20 cellular contexts compared by ENCODE assay signal in genomic region chr1:210525759-210526158, GRCh38.
DNase-seq lines count a peak whose midpoint lies in the region; ATAC-seq, FAIRE-seq and TF ChIP-seq lines count a peak whose summit lies in the region.
"Had no signal": no experiment of that assay in that cellular context is flagged by ENCODE, and none has a peak within 500 bp of the region (broad histone marks: within the 10 kb centered on the region; RNA-seq: fewer than 3 reads in every experiment).

No MANE protein-coding gene starts in this region.

- H4K8ac ChIP-seq in H1 (ENCODE audit: extremely low read depth, insufficient read depth, low read length), result peak overlapping the region; percentile 38

- no peaks in the 10 kb centered on the region for H3K9me3 ChIP-seq in cardiac muscle cell (ENCODE audit: low read depth)
- H3K9me3 ChIP-seq in heart left ventricle, result no peaks in the 10 kb centered on the region
- no peaks in the 10 kb centered on the region for H3K9me3 ChIP-seq in H1 (ENCODE audit: insufficient read depth in 2 of 2, low read depth in 1 of 2, low read length in 1 of 2)
- no peaks in the 10 kb centered on the region for H3K9me3 ChIP-seq in neural cell (ENCODE audit: low read length)
- H3K9me3 ChIP-seq: HAP-1 had no signal

- peaks cover 21% of the 10 kb centered on the region for H3K4me1 ChIP-seq in cardiac muscle cell (ENCODE audit: low read depth)
- H3K4me1 ChIP-seq in heart left ventricle, result peaks cover 0 to 11% (median 0%) of the 10 kb centered on the region in 12 donors
- peaks cover 0 to 3% (median 3%) of the 10 kb centered on the region in 4 experiments; a peak in 2 of 7 replicates for H3K4me1 ChIP-seq in H1 (replicated peaks in 1 of 4; ENCODE audit: control insufficient read depth in 3 of 4, insufficient read depth in 4 of 4, low read length in 3 of 4)
- H3K4me1 ChIP-seq: HAP-1 had no signal

- no peak overlapping the region for H3K14ac ChIP-seq in H1 (ENCODE audit: insufficient read length)

- no peak overlapping the region for H2BK15ac ChIP-seq in H1 (ENCODE audit: low read length)

- no peak overlapping the region for H3K4ac ChIP-seq in H1 (replicated peaks; ENCODE audit: insufficient read length, low read depth, low read length)

- H3K23ac ChIP-seq in H1 (ENCODE audit: insufficient read length), result no peak overlapping the region

- H3K9ac ChIP-seq in H1 (replicated peaks in 1 of 4; ENCODE audit: extremely low read depth in 1 of 4, low read depth in 3 of 4, low read length in 3 of 4) (no peak overlapping the region), neural cell (ENCODE audit: low read length) (no peak overlapping the region)
- H3K9ac ChIP-seq: GM23248, KMS-11 had no signal

- TF ChIP-seq CTCF in cardiac muscle cell (IDR thresholded peaks at IDR 0.05; ENCODE audit: low read depth, low read length) (no peak), heart left ventricle (IDR thresholded peaks at IDR 0.05) (no peak), H1 (IDR thresholded peaks at IDR 0.05; ENCODE audit: control extremely low read depth in 1 of 3, insufficient read depth in 1 of 3, low read depth in 1 of 3, low read length in 3 of 3) (no peak), neural cell (IDR thresholded peaks at IDR 0.05; ENCODE audit: poor library complexity, severe bottlenecking) (no peak)

- no peak for FAIRE-seq in H1 (lab: Jason Lieb, UNC)
- FAIRE-seq: D721Med, GM12892, GM19239 had no signal

- WGBS in heart left ventricle, 4 donors, result 73 to 82% (median 74%) methylated on average over 9 of the region's 9 CpGs
- WGBS in H1 (ENCODE audit: extremely low coverage in 1 of 2, insufficient coverage in 1 of 2, insufficient read length in 1 of 2, insufficient replicate concordance in 2 of 2, low coverage in 1 of 2, low lambda C conversion rate in 2 of 2, missing lambda C conversion rate in 1 of 2), 2 experiments, result 92% methylated on average over 9 of the region's 9 CpGs; no CpG with 5 or more reads in 1 of the 2 experiments

- H2BK20ac ChIP-seq in H1 (ENCODE audit: low read length), result 0 out of 2 replicates have a peak overlapping the region, but pooled peaks have one; percentile 11

- H3K27me3 ChIP-seq in cardiac muscle cell, result no peaks in the 10 kb centered on the region
- H3K27me3 ChIP-seq in heart left ventricle, result no peaks in the 10 kb centered on the region
- no peaks in the 10 kb centered on the region for H3K27me3 ChIP-seq in H1 (replicated peaks in 1 of 4; ENCODE audit: control insufficient read depth in 3 of 4, extremely low read depth in 1 of 4, insufficient read depth in 3 of 4, low read length in 3 of 4)
- no peaks in the 10 kb centered on the region for H3K27me3 ChIP-seq in neural cell (ENCODE audit: insufficient read depth, low read depth, low read length)

- peak overlapping the region; percentile 83 for H2AFZ ChIP-seq in H1 (ENCODE audit: low read length)
- H2AFZ ChIP-seq in neural cell (ENCODE audit: low read depth, low read length), result no peak overlapping the region
- H2AFZ ChIP-seq: GM23248 had no signal

- H3F3A ChIP-seq in neural cell (ENCODE audit: insufficient read depth, low read length, poor library complexity, severe bottlenecking), result no peaks in the 10 kb centered on the region

- no peak for ATAC-seq in heart left ventricle
- no peak for ATAC-seq in GM19452 (IDR thresholded peaks at IDR 0.05; ENCODE audit: unreplicated experiment)

- H3K79me2 ChIP-seq in H1 (ENCODE audit: control insufficient read depth in 1 of 2, insufficient read depth in 2 of 2, low read length in 2 of 2) (no peaks in the 10 kb centered on the region), neural cell (replicated peaks; ENCODE audit: insufficient read depth, low read length) (no peaks in the 10 kb centered on the region)

- CTCF ChIA-PET in H1 (lab: Charles Lee; ENCODE audit: partially characterized antibody), result interaction anchor here (1.8 kb wide), 1 partner anchor 20 kb away, joined by 4 read pairs; no protein-coding TSS in a partner anchor

- no peak overlapping the region; the same call in 1 of the 2 replicates for H2BK12ac ChIP-seq in H1 (ENCODE audit: low read depth, low read length)

- no peak for DNase-seq in cardiac muscle cell (ENCODE audit: low read depth in 1 of 2, low spot score in 1 of 2)
- no peak for DNase-seq in heart left ventricle
- no peak for DNase-seq in H1 (ENCODE audit: low read depth in 1 of 2, low spot score in 2 of 2)
- no peak for DNase-seq in NCI-H2171 (lab: John Stamatoyannopoulos, UW)
- no peak for DNase-seq in medulla oblongata (ENCODE audit: extremely low spot score)
- DNase-seq: C1 segment of cervical spinal cord; CD4-positive, alpha-beta T cell; DMS153; DMS79 treated with DMSO at 0.1 percent for 48 hours; EL; GDM1; GM23248 had no signal

- intact Hi-C loops in heart left ventricle (cut with DNase I), result no loop called here

- H3K56ac ChIP-seq in H1 (replicated peaks; ENCODE audit: insufficient read length, low read depth, low read length), result no peak overlapping the region

- TF ChIP-seq EP300 in H1 (IDR thresholded peaks at IDR 0.05; ENCODE audit: borderline replicate concordance in 1 of 2, low read depth in 2 of 2, low read length in 2 of 2), result no peak
- no peak for TF ChIP-seq EP300 in neural cell (conservative IDR thresholded peaks at IDR 0.05; ENCODE audit: poor library complexity, severe bottlenecking)

- H4K20me1 ChIP-seq in H1 (replicated peaks in 1 of 2; ENCODE audit: control insufficient read depth in 1 of 2, insufficient read depth in 2 of 2, low read length in 2 of 2) (no peaks in the 10 kb centered on the region), neural cell (ENCODE audit: insufficient read depth) (no peaks in the 10 kb centered on the region)

- POLR2A ChIA-PET in H1 (lab: Charles Lee; ENCODE audit: partially characterized antibody), result no interaction called here

- no peak overlapping the region for H3K4me3 ChIP-seq in cardiac muscle cell
- H3K4me3 ChIP-seq in heart left ventricle, result no peak overlapping the region
- no peak overlapping the region for H3K4me3 ChIP-seq in H1 (ENCODE audit: extremely low read depth in 1 of 4, insufficient read depth in 2 of 4, low read depth in 3 of 4, low read length in 4 of 4)
- H3K4me3 ChIP-seq in neural cell (ENCODE audit: low read length), result no peak overlapping the region
- H3K4me3 ChIP-seq: GM23248, HAP-1 had no signal

- no peak for TF ChIP-seq POLR2A in heart left ventricle (IDR thresholded peaks at IDR 0.05)
- TF ChIP-seq POLR2A in H1 (IDR thresholded peaks at IDR 0.05; ENCODE audit: control extremely low read depth in 1 of 2, low read depth in 2 of 2, low read length in 2 of 2), result no peak

- H3K9me2 ChIP-seq in neural cell (ENCODE audit: insufficient read depth, low read length), result no peaks in the 10 kb centered on the region

- H3K79me1 ChIP-seq in H1 (ENCODE audit: low read depth, low read length), result no peaks in the 10 kb centered on the region

- H2AK5ac ChIP-seq in H1 (ENCODE audit: low read depth, low read length), result no peak overlapping the region

- H3K23me2 ChIP-seq in H1 (ENCODE audit: low read depth, low read length), result no peaks in the 10 kb centered on the region

- H3K27ac ChIP-seq in cardiac muscle cell, result peak overlapping the region; percentile 77
- no peak overlapping the region for H3K27ac ChIP-seq in heart left ventricle
- no peak overlapping the region for H3K27ac ChIP-seq in H1 (ENCODE audit: low read depth, low read length)
- no peak overlapping the region for H3K27ac ChIP-seq in neural cell (ENCODE audit: low read length)
- H3K27ac ChIP-seq: 22Rv1, GM23248, KMS-11 had no signal

- H3K4me2 ChIP-seq in H1 (ENCODE audit: insufficient read depth in 1 of 2, low read depth in 2 of 2, low read length in 2 of 2) (no peak overlapping the region), neural cell (ENCODE audit: low read length) (no peak overlapping the region)
- H3K4me2 ChIP-seq: KMS-11 had no signal

- H3K18ac ChIP-seq in H1 (ENCODE audit: extremely low read depth, low read length), result no peak overlapping the region

- TF ChIP-seq RAD21 in H1 (IDR thresholded peaks at IDR 0.05 in 1 of 2, conservative IDR thresholded peaks at IDR 0.05 in 1 of 2; ENCODE audit: low read depth in 2 of 2, low read length in 2 of 2) (no peak), neural cell (conservative IDR thresholded peaks at IDR 0.05) (no peak)

- no peak overlapping the region for H4K91ac ChIP-seq in H1 (replicated peaks; ENCODE audit: insufficient read length, low read length)

- no peak overlapping the region for H2BK5ac ChIP-seq in H1 (ENCODE audit: low read depth, low read length)

- H2BK120ac ChIP-seq in H1 (replicated peaks; ENCODE audit: low read depth, low read length), result no peak overlapping the region

- no peak overlapping the region for H4K5ac ChIP-seq in H1 (ENCODE audit: insufficient read length, low read depth, low read length)

- H3K36me3 ChIP-seq in cardiac muscle cell, result no peaks in the 10 kb centered on the region
- H3K36me3 ChIP-seq in heart left ventricle, result no peaks in the 10 kb centered on the region
- H3K36me3 ChIP-seq in H1 (ENCODE audit: control insufficient read depth in 2 of 4, insufficient read depth in 4 of 4, low read length in 3 of 4), result no peaks in the 10 kb centered on the region
- H3K36me3 ChIP-seq in neural cell (ENCODE audit: insufficient read depth, low read length), result no peaks in the 10 kb centered on the region
- H3K36me3 ChIP-seq: HAP-1 had no signal

TF ChIP-seq in H1, 55 proteins besides CTCF, POLR2A, EP300 and RAD21:
- TF ChIP-seq RBBP5 (IDR thresholded peaks at IDR 0.05; ENCODE audit: borderline replicate concordance, low read depth, low read length) (no peak), EZH2 (IDR thresholded peaks at IDR 0.05; ENCODE audit: low read depth, low read length, severe bottlenecking) (no peak)

TF ChIP-seq in neural cell, 6 proteins besides CTCF, POLR2A, EP300 and RAD21 (continues in another document):
- peak; percentile 34 for TF ChIP-seq POLR2AphosphoS5 (IDR thresholded peaks at IDR 0.05)
